1 cellular context compared by ENCODE assay signal in the genomic region with DNA sequence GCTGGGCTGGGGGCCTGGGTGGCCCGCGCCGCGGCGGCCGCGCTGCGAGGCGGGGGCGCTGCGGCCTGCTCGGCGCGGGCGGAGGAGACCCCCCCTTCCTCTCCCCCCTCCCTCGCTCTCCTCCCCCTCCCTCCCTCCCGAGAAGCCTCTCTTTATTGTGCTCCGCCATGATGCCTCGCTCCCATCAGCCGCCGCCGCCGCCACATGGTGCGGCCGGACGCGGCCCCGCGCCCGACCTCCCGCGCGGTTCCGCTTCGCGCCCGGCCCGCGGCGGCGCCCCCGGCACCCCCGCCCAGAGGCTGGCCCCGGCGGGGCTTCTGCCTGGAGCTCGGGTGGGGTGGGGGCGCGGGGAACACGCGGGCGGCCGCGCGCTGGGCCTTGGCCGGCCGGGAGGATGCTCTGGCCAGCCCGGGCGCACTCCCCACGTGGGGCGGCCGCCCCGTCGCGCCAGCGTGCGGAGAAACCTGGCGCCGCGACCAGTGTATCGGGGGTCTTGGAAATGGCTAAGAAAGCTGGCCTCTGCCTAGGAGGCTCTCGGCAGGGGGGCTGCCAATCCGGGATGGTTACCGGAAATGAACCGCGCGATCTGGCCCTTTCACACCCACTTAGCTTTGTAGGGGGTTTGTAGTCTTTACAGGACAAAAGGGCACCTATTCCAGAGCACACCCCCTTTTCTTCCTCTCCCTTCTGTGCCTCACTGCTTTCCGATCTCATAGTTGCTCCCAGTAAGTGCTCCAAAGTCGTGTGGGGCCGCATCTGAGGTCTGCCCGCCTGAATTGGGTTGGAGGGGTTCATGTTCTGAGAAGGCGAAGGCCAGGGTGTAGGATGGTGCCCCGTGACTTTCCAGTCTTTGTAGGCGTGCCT.
TF ChIP-seq lines count a peak whose summit lies in the region.

No MANE protein-coding gene starts in this region.

TF ChIP-seq in K562, 482 proteins besides CTCF, POLR2A, EP300 and RAD21 (continued from another document and continues in another):
- TF ChIP-seq TOE1 (IDR thresholded peaks at IDR 0.05; ENCODE audit: borderline replicate concordance) = peak; percentile 55; the same call in 1 of the 2 replicates
- no peak for TF ChIP-seq TOE1 (CRISPR knock-in tag; IDR thresholded peaks at IDR 0.05; ENCODE audit: borderline replicate concordance, low read depth)
- no peak for TF ChIP-seq RFX7 (CRISPR knock-in tag; IDR thresholded peaks at IDR 0.05)
- no peak for TF ChIP-seq CBX8 (IDR thresholded peaks at IDR 0.05; ENCODE audit: borderline replicate concordance, extremely low read depth, low read depth, low read length, poor library complexity, severe bottlenecking)
- no peak for TF ChIP-seq PRMT5 (CRISPR knock-in tag; IDR thresholded peaks at IDR 0.05)
- TF ChIP-seq ZKSCAN3 (CRISPR knock-in tag; IDR thresholded peaks at IDR 0.05) = no peak
- TF ChIP-seq ZNF57 (CRISPR knock-in tag; IDR thresholded peaks at IDR 0.05) = no peak
- no peak for TF ChIP-seq HNRNPH1 (optimal IDR thresholded peaks at IDR 0.05; ENCODE audit: low read depth, low read length)
- no peak for TF ChIP-seq JUND (IDR thresholded peaks at IDR 0.05; ENCODE audit: borderline replicate concordance, low read depth, low read length)
- TF ChIP-seq JUND (tag; IDR thresholded peaks at IDR 0.05; ENCODE audit: borderline replicate concordance, low read depth, low read length) = no peak
- TF ChIP-seq CREB3L1 (IDR thresholded peaks at IDR 0.05; ENCODE audit: borderline replicate concordance, low read depth) = peak; percentile 20; the same call in 1 of the 2 replicates
- TF ChIP-seq GABPA (tag; conservative IDR thresholded peaks at IDR 0.05; ENCODE audit: low read depth) = no peak
- 0 out of 2 replicates have a peak, but pooled peaks have one; percentile 15 for TF ChIP-seq NR4A1 (CRISPR knock-in tag; IDR thresholded peaks at IDR 0.05)
- TF ChIP-seq NR4A1 (tag; IDR thresholded peaks at IDR 0.05) = 0 out of 2 replicates have a peak, but pooled peaks have one; percentile 24
- TF ChIP-seq FOXA3 (CRISPR knock-in tag; conservative IDR thresholded peaks at IDR 0.05 in 1 of 2, IDR thresholded peaks at IDR 0.05 in 1 of 2) = no peak
- TF ChIP-seq HDAC6 (IDR thresholded peaks at IDR 0.05; ENCODE audit: low read depth, low read length) = no peak
- TF ChIP-seq SMARCB1 (IDR thresholded peaks at IDR 0.05; ENCODE audit: insufficient read length, low read depth) = no peak
- no peak for TF ChIP-seq FOS (IDR thresholded peaks at IDR 0.05; ENCODE audit: extremely low read depth, insufficient read length)
- TF ChIP-seq ILF3 (IDR thresholded peaks at IDR 0.05; ENCODE audit: borderline replicate concordance) = no peak
- TF ChIP-seq ZNF589 (CRISPR knock-in tag; IDR thresholded peaks at IDR 0.05; ENCODE audit: low read depth) = no peak
- TF ChIP-seq, protein P1, sequence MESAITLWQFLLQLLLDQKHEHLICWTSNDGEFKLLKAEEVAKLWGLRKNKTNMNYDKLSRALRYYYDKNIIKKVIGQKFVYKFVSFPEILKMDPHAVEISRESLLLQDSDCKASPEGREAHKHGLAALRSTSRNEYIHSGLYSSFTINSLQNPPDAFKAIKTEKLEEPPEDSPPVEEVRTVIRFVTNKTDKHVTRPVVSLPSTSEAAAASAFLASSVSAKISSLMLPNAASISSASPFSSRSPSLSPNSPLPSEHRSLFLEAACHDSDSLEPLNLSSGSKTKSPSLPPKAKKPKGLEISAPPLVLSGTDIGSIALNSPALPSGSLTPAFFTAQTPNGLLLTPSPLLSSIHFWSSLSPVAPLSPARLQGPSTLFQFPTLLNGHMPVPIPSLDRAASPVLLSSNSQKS (CRISPR knock-in tag; IDR thresholded peaks at IDR 0.05) = no peak
- 0 out of 2 replicates have a peak, but pooled peaks have one; percentile 33 for TF ChIP-seq NR3C1 (CRISPR knock-in tag; IDR thresholded peaks at IDR 0.05)
- TF ChIP-seq, protein P2, sequence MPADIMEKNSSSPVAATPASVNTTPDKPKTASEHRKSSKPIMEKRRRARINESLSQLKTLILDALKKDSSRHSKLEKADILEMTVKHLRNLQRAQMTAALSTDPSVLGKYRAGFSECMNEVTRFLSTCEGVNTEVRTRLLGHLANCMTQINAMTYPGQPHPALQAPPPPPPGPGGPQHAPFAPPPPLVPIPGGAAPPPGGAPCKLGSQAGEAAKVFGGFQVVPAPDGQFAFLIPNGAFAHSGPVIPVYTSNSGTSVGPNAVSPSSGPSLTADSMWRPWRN (IDR thresholded peaks at IDR 0.05; ENCODE audit: low read depth) = no peak
- TF ChIP-seq RBM39 (optimal IDR thresholded peaks at IDR 0.05; ENCODE audit: low read depth, low read length) = peak; percentile 81
- 0 out of 2 replicates have a peak, but pooled peaks have one; percentile 13 for TF ChIP-seq CBX1 (IDR thresholded peaks at IDR 0.05; ENCODE audit: low read depth)
- TF ChIP-seq, protein P3, sequence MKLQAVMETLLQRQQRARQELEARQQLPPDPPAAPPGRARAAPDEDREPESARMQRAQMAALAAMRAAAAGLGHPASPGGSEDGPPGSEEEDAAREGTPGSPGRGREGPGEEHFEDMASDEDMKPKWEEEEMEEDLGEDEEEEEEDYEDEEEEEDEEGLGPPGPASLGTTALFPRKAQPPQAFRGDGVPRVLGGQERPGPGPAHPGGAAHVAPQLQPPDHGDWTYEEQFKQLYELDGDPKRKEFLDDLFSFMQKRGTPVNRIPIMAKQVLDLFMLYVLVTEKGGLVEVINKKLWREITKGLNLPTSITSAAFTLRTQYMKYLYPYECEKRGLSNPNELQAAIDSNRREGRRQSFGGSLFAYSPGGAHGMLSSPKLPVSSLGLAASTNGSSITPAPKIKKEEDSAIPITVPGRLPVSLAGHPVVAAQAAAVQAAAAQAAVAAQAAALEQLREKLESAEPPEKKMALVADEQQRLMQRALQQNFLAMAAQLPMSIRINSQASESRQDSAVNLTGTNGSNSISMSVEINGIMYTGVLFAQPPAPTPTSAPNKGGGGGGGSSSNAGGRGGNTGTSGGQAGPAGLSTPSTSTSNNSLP (IDR thresholded peaks at IDR 0.05; ENCODE audit: borderline replicate concordance, low read depth, low read length) = no peak
- TF ChIP-seq ZNF79 (CRISPR knock-in tag; IDR thresholded peaks at IDR 0.05; ENCODE audit: low read depth) = no peak
- TF ChIP-seq ZBTB5 (IDR thresholded peaks at IDR 0.05) = no peak
- TF ChIP-seq ZNF764 (CRISPR knock-in tag; IDR thresholded peaks at IDR 0.05; ENCODE audit: low read depth) = no peak
- no peak for TF ChIP-seq ZNF699 (CRISPR knock-in tag; IDR thresholded peaks at IDR 0.05; ENCODE audit: insufficient replicate concordance)
- TF ChIP-seq NR2F6 (CRISPR knock-in tag; IDR thresholded peaks at IDR 0.05) = no peak
- peak in 1 of 2 experiments; percentile 10 for TF ChIP-seq E2F6 (IDR thresholded peaks at IDR 0.05; ENCODE audit: borderline replicate concordance in 1 of 2, extremely low read depth in 1 of 2, insufficient read depth in 1 of 2, insufficient read length in 1 of 2, low read depth in 1 of 2, low read length in 1 of 2, poor library complexity in 1 of 2, severe bottlenecking in 1 of 2)
- peak; percentile 58; the same call in 1 of the 2 replicates for TF ChIP-seq GABPB1 (CRISPR knock-in tag; IDR thresholded peaks at IDR 0.05)
- TF ChIP-seq, protein P4, sequence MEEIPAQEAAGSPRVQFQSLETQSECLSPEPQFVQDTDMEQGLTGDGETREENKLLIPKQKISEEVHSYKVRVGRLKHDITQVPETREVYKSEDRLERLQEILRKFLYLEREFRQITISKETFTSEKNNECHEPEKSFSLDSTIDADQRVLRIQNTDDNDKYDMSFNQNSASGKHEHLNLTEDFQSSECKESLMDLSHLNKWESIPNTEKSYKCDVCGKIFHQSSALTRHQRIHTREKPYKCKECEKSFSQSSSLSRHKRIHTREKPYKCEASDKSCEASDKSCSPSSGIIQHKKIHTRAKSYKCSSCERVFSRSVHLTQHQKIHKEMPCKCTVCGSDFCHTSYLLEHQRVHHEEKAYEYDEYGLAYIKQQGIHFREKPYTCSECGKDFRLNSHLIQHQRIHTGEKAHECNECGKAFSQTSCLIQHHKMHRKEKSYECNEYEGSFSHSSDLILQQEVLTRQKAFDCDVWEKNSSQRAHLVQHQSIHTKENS (CRISPR knock-in tag; IDR thresholded peaks at IDR 0.05) = no peak
- no peak for TF ChIP-seq ELF2 (CRISPR knock-in tag; IDR thresholded peaks at IDR 0.05)
- peak; percentile 67; the same call in 1 of the 2 replicates for TF ChIP-seq STAT6 (CRISPR knock-in tag; IDR thresholded peaks at IDR 0.05)
- TF ChIP-seq, protein P5, sequence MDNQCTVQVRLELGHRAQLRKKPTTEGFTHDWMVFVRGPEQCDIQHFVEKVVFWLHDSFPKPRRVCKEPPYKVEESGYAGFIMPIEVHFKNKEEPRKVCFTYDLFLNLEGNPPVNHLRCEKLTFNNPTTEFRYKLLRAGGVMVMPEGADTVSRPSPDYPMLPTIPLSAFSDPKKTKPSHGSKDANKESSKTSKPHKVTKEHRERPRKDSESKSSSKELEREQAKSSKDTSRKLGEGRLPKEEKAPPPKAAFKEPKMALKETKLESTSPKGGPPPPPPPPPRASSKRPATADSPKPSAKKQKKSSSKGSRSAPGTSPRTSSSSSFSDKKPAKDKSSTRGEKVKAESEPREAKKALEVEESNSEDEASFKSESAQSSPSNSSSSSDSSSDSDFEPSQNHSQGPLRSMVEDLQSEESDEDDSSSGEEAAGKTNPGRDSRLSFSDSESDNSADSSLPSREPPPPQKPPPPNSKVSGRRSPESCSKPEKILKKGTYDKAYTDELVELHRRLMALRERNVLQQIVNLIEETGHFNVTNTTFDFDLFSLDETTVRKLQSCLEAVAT (IDR thresholded peaks at IDR 0.05) = 0 out of 4 replicates have a peak, but pooled peaks of 1 of the 2 experiments have one; percentile 60
- TF ChIP-seq FIP1L1 (IDR thresholded peaks at IDR 0.05; ENCODE audit: low read depth, low read length, poor library complexity, severe bottlenecking) = no peak
- no peak for TF ChIP-seq SAFB2 (IDR thresholded peaks at IDR 0.05; ENCODE audit: borderline replicate concordance, low read depth, low read length, severe bottlenecking)
- peak; percentile 50; the same call in 1 of the 2 replicates for TF ChIP-seq ELF4 (CRISPR knock-in tag; IDR thresholded peaks at IDR 0.05)
- TF ChIP-seq, protein P6, sequence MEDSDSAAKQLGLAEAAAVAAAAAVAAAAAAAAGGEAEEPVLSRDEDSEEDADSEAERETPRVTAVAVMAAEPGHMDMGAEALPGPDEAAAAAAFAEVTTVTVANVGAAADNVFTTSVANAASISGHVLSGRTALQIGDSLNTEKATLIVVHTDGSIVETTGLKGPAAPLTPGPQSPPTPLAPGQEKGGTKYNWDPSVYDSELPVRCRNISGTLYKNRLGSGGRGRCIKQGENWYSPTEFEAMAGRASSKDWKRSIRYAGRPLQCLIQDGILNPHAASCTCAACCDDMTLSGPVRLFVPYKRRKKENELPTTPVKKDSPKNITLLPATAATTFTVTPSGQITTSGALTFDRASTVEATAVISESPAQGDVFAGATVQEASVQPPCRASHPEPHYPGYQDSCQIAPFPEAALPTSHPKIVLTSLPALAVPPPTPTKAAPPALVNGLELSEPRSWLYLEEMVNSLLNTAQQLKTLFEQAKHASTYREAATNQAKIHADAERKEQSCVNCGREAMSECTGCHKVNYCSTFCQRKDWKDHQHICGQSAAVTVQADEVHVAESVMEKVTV (CRISPR knock-in tag; IDR thresholded peaks at IDR 0.05) = no peak
- peak; percentile 73 for TF ChIP-seq POLR2G (IDR thresholded peaks at IDR 0.05; ENCODE audit: low read depth, low read length)
- no peak for TF ChIP-seq GABPB2 (CRISPR knock-in tag; conservative IDR thresholded peaks at IDR 0.05)
- TF ChIP-seq C11orf30 (IDR thresholded peaks at IDR 0.05; ENCODE audit: low read depth) = no peak
- no peak for TF ChIP-seq ZKSCAN1 (IDR thresholded peaks at IDR 0.05; ENCODE audit: low read depth, low read length)
- TF ChIP-seq MCM5 (IDR thresholded peaks at IDR 0.05; ENCODE audit: low read depth) = no peak
- TF ChIP-seq ZFX (CRISPR knock-in tag; IDR thresholded peaks at IDR 0.05) = peak; percentile 47; the same call in 1 of the 2 replicates
